In the genomic region with DNA sequence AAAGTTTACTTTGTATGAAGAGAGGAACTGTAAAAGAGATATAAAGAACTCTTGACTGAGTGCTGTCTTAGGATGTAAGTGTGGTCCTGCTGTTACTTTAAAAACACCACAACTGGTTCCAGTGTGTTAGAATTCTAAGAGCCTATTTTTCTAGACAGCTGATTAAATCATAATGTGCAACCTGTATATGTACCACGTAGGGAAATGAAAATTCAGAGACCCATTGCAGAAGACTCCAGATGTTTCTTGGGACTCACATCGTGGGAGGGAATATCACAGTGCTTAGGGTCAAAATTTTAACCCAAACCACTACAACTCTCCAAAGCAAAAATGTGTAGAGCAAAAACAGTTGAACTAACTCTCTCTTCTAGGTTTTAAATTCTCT, we compare ENCODE assay signal across 11 cellular contexts.
DNase-seq lines count a peak whose midpoint lies in the region; ATAC-seq and TF ChIP-seq lines count a peak whose summit lies in the region.
"Had no signal": no experiment of that assay in that cellular context is flagged by ENCODE, and none has a peak within 500 bp of the region (broad histone marks: within the 10 kb centered on the region; RNA-seq: fewer than 3 reads in every experiment).

No MANE protein-coding gene starts in this region.

- H3K27me3 Mint-ChIP-seq in activated CD4-positive, alpha-beta T cell treated with anti-CD3 and anti-CD28 coated beads, Interleukin-2, amount 10 ng/mL, durations not matched to agents 7 days and 5 days, result no peaks in the 10 kb centered on the region

- H3K4me1 ChIP-seq in SJCRH30 (peaks cover 5% of the 10 kb centered on the region; the same call in 1 of the 2 replicates), tibial nerve (peaks cover 0 to 28% (median 7%) of the 10 kb centered on the region in 4 donors)

- WGBS in tibial nerve, 2 donors, result 0 to 3% methylated on average over 2 of the region's 2 CpGs

- H3K27ac ChIP-seq in SJCRH30 (peak overlapping the region; percentile 7), tibial nerve (peak overlapping the region in 3 of 4 donors; percentile 9 to 81 (median 76))
- H3K27ac ChIP-seq: C4-2B had no signal

- peak overlapping the region; percentile 28 for H3K27ac Mint-ChIP-seq in activated CD4-positive, alpha-beta T cell treated with anti-CD3 and anti-CD28 coated beads, Interleukin-2, amount 10 ng/mL, durations not matched to agents 7 days and 5 days

- no peak for TF ChIP-seq EP300 in tibial nerve (IDR thresholded peaks at IDR 0.05)

- H3K4me3 ChIP-seq in SJCRH30 (peak overlapping the region; percentile 11; the same call in 1 of the 2 replicates), tibial nerve (no peak overlapping the region)

- no peaks in the 10 kb centered on the region for H3K36me3 Mint-ChIP-seq in activated CD4-positive, alpha-beta T cell treated with anti-CD3 and anti-CD28 coated beads, Interleukin-2, amount 10 ng/mL, durations not matched to agents 7 days and 5 days (ENCODE audit: low read depth)

- peaks cover 3% of the 10 kb centered on the region for H3K9me3 Mint-ChIP-seq in activated CD4-positive, alpha-beta T cell treated with anti-CD3 and anti-CD28 coated beads, Interleukin-2, amount 10 ng/mL, durations not matched to agents 7 days and 5 days

- H3K9me3 ChIP-seq in SJCRH30 (replicated peaks) (no peaks in the 10 kb centered on the region), tibial nerve (no peaks in the 10 kb centered on the region)

- H3K27me3 ChIP-seq in SJCRH30 (no peaks in the 10 kb centered on the region), tibial nerve (no peaks in the 10 kb centered on the region)

- CTCF ChIA-PET in activated CD4-positive, alpha-beta T cell treated with anti-CD3 and anti-CD28 coated beads, Interleukin-2, amount 10 ng/mL, durations not matched to agents 7 days and 5 days (lab: Charles Lee), result no interaction called here

- POLR2A ChIA-PET in activated CD4-positive, alpha-beta T cell treated with anti-CD3 and anti-CD28 coated beads, Interleukin-2, amount 10 ng/mL, durations not matched to agents 7 days and 5 days (lab: Charles Lee), result no interaction called here

- intact Hi-C loops in left ventricle myocardium superior (cut with micrococcal nuclease), result no loop called here

- no peak for TF ChIP-seq CTCF in tibial nerve (IDR thresholded peaks at IDR 0.05)

- no peak overlapping the region for H3K4me3 Mint-ChIP-seq in activated CD4-positive, alpha-beta T cell treated with anti-CD3 and anti-CD28 coated beads, Interleukin-2, amount 10 ng/mL, durations not matched to agents 7 days and 5 days

- ATAC-seq in left ventricle myocardium superior, result peak; percentile 38

- H3K4me1 Mint-ChIP-seq in activated CD4-positive, alpha-beta T cell treated with anti-CD3 and anti-CD28 coated beads, Interleukin-2, amount 10 ng/mL, durations not matched to agents 7 days and 5 days, result peaks cover 18% of the 10 kb centered on the region

- TF ChIP-seq POLR2A in tibial nerve (IDR thresholded peaks at IDR 0.05), result no peak

- no peak for DNase-seq in activated CD4-positive, alpha-beta T cell treated with anti-CD3 and anti-CD28 coated beads, Interleukin-2, amount 10 ng/mL, durations not matched to agents 7 days and 5 days
- DNase-seq in activated CD4-positive, alpha-beta T cell treated with anti-CD3 and anti-CD28 coated beads, Interleukin-2, amount 50 U/mL, for 4 hours, result no peak
- no peak for DNase-seq in SJCRH30
- no peak for DNase-seq in left ventricle myocardium superior
- no peak for DNase-seq in tibial nerve (ENCODE audit: low spot score in 2 of 2)
- no peak for DNase-seq in OCI-M2 (lab: John Stamatoyannopoulos, UW; ENCODE audit: unreplicated experiment)
- DNase-seq in NCI-H526 (lab: John Stamatoyannopoulos, UW), result no peak
- DNase-seq in AG08396 (ENCODE audit: low spot score), result no peak
- DNase-seq: activated CD4-positive, CD25-positive, alpha-beta regulatory T cell; stimulated activated CD4-positive, alpha-beta T cell treated with anti-CD3 and anti-CD28 coated beads, Interleukin-12 subunit alpha, Interleukin-12 subunit beta, amount 100 ng/mL, for 4 hours had no signal

- H3K36me3 ChIP-seq in SJCRH30, result no peaks in the 10 kb centered on the region
- H3K36me3 ChIP-seq in tibial nerve, result no peaks in the 10 kb centered on the region
